ENCODE assay signal across 15 cellular contexts in genomic region chr16:87470332-87470731, GRCh38.
"Had no signal": no experiment of that assay in that cellular context is flagged by ENCODE, and none has a peak within 500 bp of the region (broad histone marks: within the 10 kb centered on the region; RNA-seq: fewer than 3 reads in every experiment).

No MANE protein-coding gene starts in this region.

- H3K27ac ChIP-seq: cardiac muscle cell, gastroesophageal sphincter, sigmoid colon had no signal

- H3K4me3 ChIP-seq: cardiac muscle cell, gastroesophageal sphincter, ovary, sigmoid colon had no signal

- H3K9me3 Mint-ChIP-seq: activated naive CD8-positive, alpha-beta T cell treated with anti-CD3 and anti-CD28 coated beads, Interleukin-2, amount 50 U/mL, for 24 hours had no signal

- H3K27me3 ChIP-seq: cardiac muscle cell, gastroesophageal sphincter, ovary, sigmoid colon had no signal

- ATAC-seq: activated naive CD8-positive, alpha-beta T cell treated with anti-CD3 and anti-CD28 coated beads, Interleukin-2, amount 50 U/mL, for 24 hours; gastroesophageal sphincter had no signal

- H3K4me3 Mint-ChIP-seq: activated naive CD8-positive, alpha-beta T cell treated with anti-CD3 and anti-CD28 coated beads, Interleukin-2, amount 50 U/mL, for 24 hours had no signal

- H3K27ac Mint-ChIP-seq: activated naive CD8-positive, alpha-beta T cell treated with anti-CD3 and anti-CD28 coated beads, Interleukin-2, amount 50 U/mL, for 24 hours had no signal

- H3K36me3 ChIP-seq: cardiac muscle cell, ovary, sigmoid colon had no signal

- H3K9me3 ChIP-seq: gastroesophageal sphincter, ovary, sigmoid colon had no signal

- H3K27me3 Mint-ChIP-seq: activated naive CD8-positive, alpha-beta T cell treated with anti-CD3 and anti-CD28 coated beads, Interleukin-2, amount 50 U/mL, for 24 hours had no signal

- DNase-seq: activated CD4-positive, alpha-beta T cell treated with anti-CD3 and anti-CD28 coated beads for 48 hours; activated CD8-positive, alpha-beta memory T cell treated with anti-CD3 and anti-CD28 coated beads for 24 hours; activated naive CD4-positive, alpha-beta T cell treated with Interleukin-2 at 50 U/mL for 16 hours; activated naive CD8-positive, alpha-beta T cell treated with anti-CD3 and anti-CD28 coated beads, Interleukin-2, amount 50 U/mL, for 24 hours; cortex of kidney; effector CD8-positive, alpha-beta T cell; kidney glomerular epithelial cell; sigmoid colon; stimulated activated CD4-positive, alpha-beta T cell treated with anti-CD3 and anti-CD28 coated beads, Interleukin-12 subunit alpha, Interleukin-12 subunit beta, amount 100 ng/mL, for 4 hours; stimulated activated naive CD4-positive, alpha-beta T cell treated with Interleukin-2 at 50 U/mL for 16 hours; T-helper 9 cell; trophoblast cell had no signal
